In the genomic region with DNA sequence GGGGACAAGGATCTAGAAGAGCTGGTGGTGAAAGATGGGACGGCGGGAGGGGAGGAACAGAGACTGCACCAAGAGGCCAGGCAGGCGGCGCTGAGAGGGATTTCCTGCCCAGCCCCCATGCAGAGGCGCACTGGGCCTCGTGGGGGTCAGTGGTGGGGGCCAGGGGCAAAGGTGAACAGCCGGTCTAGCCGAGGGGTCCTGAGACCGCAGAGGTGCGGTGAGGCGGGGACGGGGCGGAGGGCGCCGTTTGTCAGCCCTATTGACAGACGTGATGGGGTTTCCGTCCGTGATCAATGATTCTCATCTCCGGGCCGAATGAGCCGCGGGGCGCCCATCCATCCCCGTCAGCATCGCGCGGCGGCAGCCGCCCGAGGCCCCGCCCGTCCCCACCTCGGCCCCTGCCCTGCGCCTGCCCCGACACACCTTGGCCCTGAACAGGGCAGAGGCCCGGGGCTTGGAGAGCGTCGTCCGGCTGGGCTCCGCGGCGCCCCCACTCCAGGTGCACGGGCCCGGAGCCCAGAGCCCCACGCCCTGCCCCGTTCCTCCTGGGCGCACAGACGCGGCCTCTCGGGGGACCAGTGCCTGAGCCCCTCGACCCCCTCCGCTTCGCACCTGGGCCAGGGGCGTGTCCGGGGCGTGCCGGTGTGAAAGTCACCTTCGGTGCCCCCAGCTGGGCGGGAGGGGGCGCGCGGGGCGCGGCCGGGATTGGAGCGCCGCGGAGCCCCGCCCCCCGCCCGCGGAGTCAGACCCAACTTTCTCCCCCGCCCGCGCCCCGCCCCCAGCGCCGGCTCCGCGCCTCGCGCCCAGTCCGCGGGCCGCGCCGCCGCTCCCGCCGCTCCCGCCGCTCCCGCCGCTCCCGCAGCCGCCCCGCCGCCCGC, we compare ENCODE assay signal across 8 cellular contexts. TPM values are rescaled to one million over a fixed set of nuclear protein-coding genes. Genes with fewer than 3 reads are reported as not detected.
DNase-seq lines count a peak whose midpoint lies in the region; ATAC-seq, FAIRE-seq and TF ChIP-seq lines count a peak whose summit lies in the region.

NXPH4 (plus strand) TSS at position 781 of the 878 bp plus-strand sequence. CDS start 176 bp downstream, outside the sequence.

- H3K27me3 Mint-ChIP-seq in activated naive CD8-positive, alpha-beta T cell treated with anti-CD3 and anti-CD28 coated beads for 36 hours = peaks cover 71% of the 10 kb centered on the region

- no peak for TF ChIP-seq RAD21 in A549 (conservative IDR thresholded peaks at IDR 0.05 in 1 of 2, IDR thresholded peaks at IDR 0.05 in 1 of 2)

- H3K9me3 Mint-ChIP-seq in activated naive CD8-positive, alpha-beta T cell treated with anti-CD3 and anti-CD28 coated beads for 36 hours = no peaks in the 10 kb centered on the region
- no peaks in the 10 kb centered on the region for H3K9me3 Mint-ChIP-seq in stimulated activated effector memory CD8-positive, alpha-beta T cell treated with anti-CD3 and anti-CD28 coated beads, Interleukin-12 subunit alpha, Interleukin-12 subunit beta, amount 100 ng/mL, for 72 hours

- TF ChIP-seq EP300 in A549 (IDR thresholded peaks at IDR 0.05) = no peak

- intact Hi-C loops in PC-9 (cut with micrococcal nuclease; ENCODE audit: unreplicated experiment) = no loop called here

- H3K4me3 ChIP-seq in A549 = peak within 1 kb of the TSS; percentile 60
- peak within 1 kb of the TSS; percentile 78 for H3K4me3 ChIP-seq in PC-9
- H3K4me3 ChIP-seq in iPS-20b (ENCODE audit: low read length) = peak within 1 kb of the TSS; percentile 52

- 22% methylated on average over 26 of the region's 99 CpGs for WGBS in A549 (ENCODE audit: missing lambda C conversion rate)

- H3K4me3 Mint-ChIP-seq in activated naive CD8-positive, alpha-beta T cell treated with anti-CD3 and anti-CD28 coated beads for 36 hours = peak within 1 kb of the TSS; percentile 69
- peak within 1 kb of the TSS; percentile 78 for H3K4me3 Mint-ChIP-seq in stimulated activated effector memory CD8-positive, alpha-beta T cell treated with anti-CD3 and anti-CD28 coated beads, Interleukin-12 subunit alpha, Interleukin-12 subunit beta, amount 100 ng/mL, for 72 hours

- TF ChIP-seq POLR2A in A549 (IDR thresholded peaks at IDR 0.05; ENCODE audit: low read length) = no peak

- H3K27ac ChIP-seq in A549 (peak within 1 kb of the TSS; percentile 54 to 89), PC-9 (no peak within 1 kb of the TSS), iPS-20b (ENCODE audit: low read length) (no peak within 1 kb of the TSS)

- H2AFZ ChIP-seq in PC-9 = peak within 1 kb of the TSS; percentile 77

- CTCF ChIA-PET in A549 (lab: Yijun Ruan, JAX) = interaction anchor here (1.2 to 8.5 kb wide), 8 partner anchors 19 to 238 kb away, joined by 3 to 615 read pairs (median 34); partner anchors contain the start of genes INHBE and SHMT2
- CTCF ChIA-PET in PC-9 (lab: Charles Lee) = interaction anchor here (0.6 kb wide), 1 partner anchor 1028 kb away, joined by 3 read pairs; no protein-coding TSS in a partner anchor

- peaks cover 6% of the 10 kb centered on the region; the same call in 1 of the 2 replicates for H4K20me1 ChIP-seq in PC-9 (ENCODE audit: insufficient read depth)

- no peak for FAIRE-seq in A549 (lab: Jason Lieb, UNC)

- H3K4me2 ChIP-seq in A549 (peak within 1 kb of the TSS; percentile 100), PC-9 (peak within 1 kb of the TSS; percentile 98)

- no peaks in the 10 kb centered on the region for H3K79me2 ChIP-seq in PC-9 (ENCODE audit: low read depth)

- H3K9me2 ChIP-seq in PC-9 (ENCODE audit: insufficient read depth) = no peaks in the 10 kb centered on the region

- H3F3A ChIP-seq in PC-9 (ENCODE audit: insufficient read depth, low read depth) = peaks cover 20% of the 10 kb centered on the region

- DNase-seq in A549 (ENCODE audit: low read depth in 1 of 2, low spot score in 1 of 2) = peak in 1 of 2 experiments; percentile 44
- DNase-seq in PC-9 = peak in 1 of 2 experiments; percentile 55
- peak; percentile 57 for DNase-seq in activated naive CD8-positive, alpha-beta T cell treated with anti-CD3 and anti-CD28 coated beads for 36 hours
- DNase-seq in stimulated activated effector memory CD8-positive, alpha-beta T cell treated with anti-CD3 and anti-CD28 coated beads, Interleukin-12 subunit alpha, Interleukin-12 subunit beta, amount 100 ng/mL, for 72 hours (ENCODE audit: low spot score in 2 of 2) = no peak
- no peak for DNase-seq in NCI-H2227 (lab: John Stamatoyannopoulos, UW; ENCODE audit: unreplicated experiment)

- ATAC-seq in A549 = peak; percentile 6 to 10; a peak in 4 of 6 replicates
- peak; percentile 19 for ATAC-seq in GM19351 (IDR thresholded peaks at IDR 0.05; ENCODE audit: unreplicated experiment)
- peak; percentile 38 for ATAC-seq in stimulated activated effector memory CD8-positive, alpha-beta T cell treated with anti-CD3 and anti-CD28 coated beads, Interleukin-12 subunit alpha, Interleukin-12 subunit beta, amount 100 ng/mL, for 72 hours
- ATAC-seq in HG02981 (IDR thresholded peaks at IDR 0.05; ENCODE audit: unreplicated experiment) = no peak

- H3K27ac Mint-ChIP-seq in activated naive CD8-positive, alpha-beta T cell treated with anti-CD3 and anti-CD28 coated beads for 36 hours = no peak within 1 kb of the TSS
- peak within 1 kb of the TSS; percentile 19 for H3K27ac Mint-ChIP-seq in stimulated activated effector memory CD8-positive, alpha-beta T cell treated with anti-CD3 and anti-CD28 coated beads, Interleukin-12 subunit alpha, Interleukin-12 subunit beta, amount 100 ng/mL, for 72 hours

- H3K4me1 ChIP-seq in A549 (peaks cover 31% of the 10 kb centered on the region), PC-9 (replicated peaks; ENCODE audit: insufficient read depth) (peaks cover 28% of the 10 kb centered on the region), iPS-20b (ENCODE audit: insufficient read depth, low read length) (peaks cover 25% of the 10 kb centered on the region; the same call in 1 of the 2 replicates)

- BruUV-seq in PC-9 (replicated peaks; lab: Mats Ljungman, UMichigan) = no TSS peak

- no peaks in the 10 kb centered on the region for H3K36me3 Mint-ChIP-seq in activated naive CD8-positive, alpha-beta T cell treated with anti-CD3 and anti-CD28 coated beads for 36 hours
- H3K36me3 Mint-ChIP-seq in stimulated activated effector memory CD8-positive, alpha-beta T cell treated with anti-CD3 and anti-CD28 coated beads, Interleukin-12 subunit alpha, Interleukin-12 subunit beta, amount 100 ng/mL, for 72 hours = peaks cover 4% of the 10 kb centered on the region

- POLR2A ChIA-PET in A549 (lab: Yijun Ruan, JAX) = interaction anchor here (0.7 to 0.8 kb wide), 2 partner anchors 21 to 23 kb away, joined by 3 to 5 read pairs; no protein-coding TSS in a partner anchor
- POLR2A ChIA-PET in PC-9 (lab: Charles Lee; ENCODE audit: unreplicated experiment) = no interaction called here

- TF ChIP-seq CTCF in A549 (IDR thresholded peaks at IDR 0.05) (peak; percentile 21; the same call in 1 of the 3 replicates), PC-9 (conservative IDR thresholded peaks at IDR 0.05) (no peak; the same call in 1 of the 2 replicates)

- no peak within 1 kb of the TSS for H3K9ac ChIP-seq in iPS-20b (ENCODE audit: low read depth, low read length)

- H3K9me3 ChIP-seq in A549 (no peaks in the 10 kb centered on the region), PC-9 (ENCODE audit: insufficient read depth, low read depth) (no peaks in the 10 kb centered on the region), iPS-20b (ENCODE audit: insufficient read depth, low read depth, low read length) (no peaks in the 10 kb centered on the region; the same call in 1 of the 2 replicates)

- no peaks in the 10 kb centered on the region for H3K36me3 ChIP-seq in PC-9 (ENCODE audit: low read depth)
- peaks cover 9% of the 10 kb centered on the region for H3K36me3 ChIP-seq in iPS-20b (ENCODE audit: insufficient read depth, low read depth, low read length)

- H3K27me3 ChIP-seq in PC-9 (ENCODE audit: insufficient read depth, low read depth) (no peaks in the 10 kb centered on the region), iPS-20b (ENCODE audit: insufficient read depth, low read length) (peaks cover 79% of the 10 kb centered on the region)

- H3K4me1 Mint-ChIP-seq in activated naive CD8-positive, alpha-beta T cell treated with anti-CD3 and anti-CD28 coated beads for 36 hours = peaks cover 26% of the 10 kb centered on the region
- H3K4me1 Mint-ChIP-seq in stimulated activated effector memory CD8-positive, alpha-beta T cell treated with anti-CD3 and anti-CD28 coated beads, Interleukin-12 subunit alpha, Interleukin-12 subunit beta, amount 100 ng/mL, for 72 hours = peaks cover 68% of the 10 kb centered on the region

TF ChIP-seq in A549, 52 proteins besides CTCF, POLR2A, EP300 and RAD21:
- TF ChIP-seq ESRRA (IDR thresholded peaks at IDR 0.05; ENCODE audit: borderline replicate concordance, low read length) (0 out of 2 replicates have a peak, but pooled peaks have one; percentile 20), RFX5 (IDR thresholded peaks at IDR 0.05) (peak; percentile 8), GATA3 (IDR thresholded peaks at IDR 0.05; ENCODE audit: borderline replicate concordance) (no peak), JUN (IDR thresholded peaks at IDR 0.05) (0 out of 5 replicates have a peak, but pooled peaks of 1 of the 2 experiments have one; percentile 32)
TF ChIP-seq in A549: peak in this region for 3.

RNA-seq across cellular contexts. Expression of gene NXPH4, which starts in this region (rescaled TPM):
- 0.52 and 0.69 TPM in 2 replicates for polyA plus RNA-seq in A549 (2011; rRNA removed)
- polyA plus RNA-seq in A549 (2012; cell fraction: cytosol; rRNA removed) = 1.9 and 2.9 TPM in 2 replicates
- polyA plus RNA-seq in A549 (2012; cell fraction: nucleus; rRNA removed) = 2.4 and 3.2 TPM in 2 replicates
- polyA plus RNA-seq in A549 (2017; fragmentation: RNase III; extraction: RNeasy Plus Mini Kit Qiagen cat#74134 plus additional on column Dnase treatment) = 3.3 to 4.5 TPM (median 3.5 TPM) in 3 replicates
- polyA minus RNA-seq in A549 (2011; rRNA and poly(A)+ RNA removed) = 0.95 and 1.5 TPM in 2 replicates
- 20.3 and 20.6 TPM in 2 replicates for total RNA-seq in PC-9 (2021)
- total RNA-seq in activated naive CD8-positive, alpha-beta T cell treated with anti-CD3 and anti-CD28 coated beads for 36 hours = under 1 TPM; 0.19 to 0.26 TPM

Comparison
In these comparisons a context has a peak if more than half of its experiments do, and no peak if none do; other contexts are left out.
1. RNA of gene NXPH4 (total RNA-seq): 20.3 to 20.6 TPM in PC-9; 0.19 to 0.26 TPM in activated naive CD8-positive, alpha-beta T cell treated with anti-CD3 and anti-CD28 coated beads for 36 hours; every median in the first group is over 10 times any median in the second.
2. Peak in DNase-seq in activated naive CD8-positive, alpha-beta T cell treated with anti-CD3 and anti-CD28 coated beads for 36 hours; RNA of the gene not detected or under 1 TPM.
3. H3K27ac ChIP-seq: peak in A549 (2 of 2); none in PC-9 (single experiment) and iPS-20b (single experiment).
4. Peak in every context shown above with its lines, with median percentiles within 50 percentile points of each other: H3K4me3 ChIP-seq.